In genomic region chr16:9366048-9366969, GRCh38 we compare ENCODE assay signal across 15 cellular contexts.
"Had no signal": no experiment of that assay in that cellular context is flagged by ENCODE, and none has a peak within 500 bp of the region (broad histone marks: within the 10 kb centered on the region; RNA-seq: fewer than 3 reads in every experiment).

No MANE protein-coding gene starts in this region.

- H3K4me3 ChIP-seq: ascending aorta, SJSA1, smooth muscle cell, testis had no signal

- H3K36me3 ChIP-seq: ascending aorta, neutrophil, SJSA1 had no signal

- H3K9me3 ChIP-seq: neutrophil, SJSA1, testis had no signal

- H3K27ac ChIP-seq: neutrophil, SJSA1, testis had no signal

- ATAC-seq: activated CD8-positive, alpha-beta T cell treated with anti-CD3 and anti-CD28 coated beads, Interleukin-2, amount 10 ng/mL, durations not matched to agents 7 days and 5 days; activated naive CD8-positive, alpha-beta T cell treated with anti-CD3 and anti-CD28 coated beads, Interleukin-2, amount 50 U/mL, for 24 hours; activated T-helper 17 cell treated with anti-CD3 and anti-CD28 coated beads, Interleukin-2, amount 50 U/mL, for 72 hours; stimulated activated naive CD8-positive, alpha-beta T cell treated with anti-CD3 and anti-CD28 coated beads, Interleukin-15, Interleukin-2, amounts not matched to agents 100 U/mL and 50 U/mL, for 24 hours had no signal

- H3K4me2 ChIP-seq: smooth muscle cell had no signal

- DNase-seq: activated B cell treated with CpG ODN at 0.5 μM for 24 hours; activated CD4-positive, alpha-beta T cell treated with anti-CD3 and anti-CD28 coated beads for 48 hours; activated CD8-positive, alpha-beta T cell treated with anti-CD3 and anti-CD28 coated beads, Interleukin-2, amount 10 ng/mL, durations not matched to agents 7 days and 5 days; activated naive CD4-positive, alpha-beta T cell treated with anti-CD3 and anti-CD28 coated beads for 36 hours; activated naive CD8-positive, alpha-beta T cell treated with anti-CD3 and anti-CD28 coated beads, Interleukin-2, amount 50 U/mL, for 24 hours; naive B cell; stimulated activated naive CD8-positive, alpha-beta T cell treated with anti-CD3 and anti-CD28 coated beads, Interleukin-15, Interleukin-2, amounts not matched to agents 100 U/mL and 50 U/mL, for 24 hours had no signal

- H3K27me3 ChIP-seq: ascending aorta, neutrophil, SJSA1, testis had no signal

- H3K4me1 ChIP-seq: SJSA1, testis had no signal

- FAIRE-seq: bronchial epithelial cell, TTC549 had no signal
